Comparison of ENCODE assay signal across 15 cellular contexts in genomic region chr1:33392639-33393038, GRCh38. TPM values are rescaled to one million over a fixed set of nuclear protein-coding genes. Genes with fewer than 3 reads are reported as not detected.
DNase-seq lines count a peak whose midpoint lies in the region; ATAC-seq and TF ChIP-seq lines count a peak whose summit lies in the region.
"Had no signal": no experiment of that assay in that cellular context is flagged by ENCODE, and none has a peak within 500 bp of the region (broad histone marks: within the 10 kb centered on the region; RNA-seq: fewer than 3 reads in every experiment).

No MANE protein-coding gene starts in this region.

- peak; percentile 63 for DNase-seq in AG08396 (ENCODE audit: low spot score)
- peak; percentile 64 for DNase-seq in IMR-90
- peak; percentile 61 for DNase-seq in adipocyte (ENCODE audit: low read depth)
- peak; percentile 55 for DNase-seq in inferior parietal cortex (ENCODE audit: extremely low spot score)
- DNase-seq in GM13977 (ENCODE audit: low spot score), result no peak
- DNase-seq in DMS153 (lab: John Stamatoyannopoulos, UW), result no peak
- no peak for DNase-seq in activated CD8-positive, alpha-beta memory T cell treated with anti-CD3 and anti-CD28 coated beads, Interleukin-2, amount 10 ng/mL, durations not matched to agents 7 days and 5 days
- DNase-seq: activated naive CD4-positive, alpha-beta T cell treated with anti-CD3 and anti-CD28 coated beads, Interleukin-2, amount 10 ng/mL, durations not matched to agents 7 days and 5 days; DMS53; HFFc6; MM.1S; NCI-H446; SW 1271 had no signal

- ATAC-seq in IMR-90 (ENCODE audit: low read depth) (peak; percentile 13), GM18868 (IDR thresholded peaks at IDR 0.05; ENCODE audit: unreplicated experiment) (no peak)
- ATAC-seq in activated CD8-positive, alpha-beta memory T cell treated with anti-CD3 and anti-CD28 coated beads, Interleukin-2, amount 10 ng/mL, durations not matched to agents 7 days and 5 days, result no peak

- peak overlapping the region; percentile 75 for H3K4ac ChIP-seq in IMR-90 (ENCODE audit: low read depth, low read length)

- H4K20me1 ChIP-seq in IMR-90 (ENCODE audit: insufficient read depth, low read length), result no peaks in the 10 kb centered on the region

- H3K9me1 ChIP-seq in IMR-90 (ENCODE audit: insufficient read depth, low read length), result peaks cover 18% of the 10 kb centered on the region

- H3K56ac ChIP-seq in IMR-90 (ENCODE audit: extremely low read depth, insufficient read depth, low read length), result no peak overlapping the region

- no peak overlapping the region for H3K27ac Mint-ChIP-seq in activated CD8-positive, alpha-beta memory T cell treated with anti-CD3 and anti-CD28 coated beads, Interleukin-2, amount 10 ng/mL, durations not matched to agents 7 days and 5 days
- H3K27ac Mint-ChIP-seq: activated naive CD4-positive, alpha-beta T cell treated with anti-CD3 and anti-CD28 coated beads, Interleukin-2, amount 10 ng/mL, durations not matched to agents 7 days and 5 days; HFFc6 had no signal

- H3K9me3 ChIP-seq in IMR-90 (ENCODE audit: control insufficient read depth, insufficient read depth, low read length) (no peaks in the 10 kb centered on the region), adipocyte (ENCODE audit: control insufficient read depth, low read length) (no peaks in the 10 kb centered on the region)

- H3K23ac ChIP-seq in IMR-90 (ENCODE audit: low read depth, low read length), result no peak overlapping the region

- H3K36me3 ChIP-seq in IMR-90 (ENCODE audit: control insufficient read depth, insufficient read depth, low read length) (no peaks in the 10 kb centered on the region), adipocyte (ENCODE audit: control insufficient read depth, insufficient read depth, low read length, severe bottlenecking) (no peaks in the 10 kb centered on the region)

- H3K27me3 ChIP-seq in IMR-90 (ENCODE audit: control insufficient read depth, insufficient read depth, low read length), result no peaks in the 10 kb centered on the region
- no peaks in the 10 kb centered on the region for H3K27me3 ChIP-seq in adipocyte (replicated peaks; ENCODE audit: control insufficient read depth, insufficient read depth, low read length)

- POLR2A ChIA-PET in IMR-90 (lab: Charles Lee; ENCODE audit: unreplicated experiment), result no interaction called here

- CTCF ChIA-PET in IMR-90 (lab: Yijun Ruan, JAX), result interaction anchor here (0.8 to 1.4 kb wide), 2 partner anchors 16 to 25 kb away, joined by 3 read pairs; no protein-coding TSS in a partner anchor
- CTCF ChIA-PET in activated CD8-positive, alpha-beta memory T cell treated with anti-CD3 and anti-CD28 coated beads, Interleukin-2, amount 10 ng/mL, durations not matched to agents 7 days and 5 days (lab: Charles Lee), result no interaction called here

- intact Hi-C loops in IMR-90 (cut with micrococcal nuclease), result no loop called here

- peak overlapping the region in 1 of 2 experiments; percentile 29; a peak in 1 of 4 replicates for H4K8ac ChIP-seq in IMR-90 (ENCODE audit: low read depth in 2 of 2, low read length in 2 of 2)

- H2AK5ac ChIP-seq in IMR-90 (ENCODE audit: low read depth, low read length), result peak overlapping the region; percentile 42; the same call in 1 of the 2 replicates

- H3K4me2 ChIP-seq in IMR-90 (ENCODE audit: low read depth, low read length), result peak overlapping the region; percentile 25; the same call in 1 of the 2 replicates

- in situ Hi-C loops in IMR-90 (cut with MboI; ENCODE audit: low sequenced_read_pairs), result loop anchor here (5.0 kb wide), 1 partner anchor 40 kb away; the partner anchor contains the start of gene PHC2
- in situ Hi-C loops in GM13977 (cut with MboI; ENCODE audit: low pct_unique_long_range_greater_than_20kb, low sequenced_read_pairs, unreplicated experiment), result no loop called here

- H3K4me3 ChIP-seq in IMR-90 (ENCODE audit: insufficient read depth, low read depth, low read length) (no peak overlapping the region), adipocyte (ENCODE audit: low read length) (no peak overlapping the region)

- H3K18ac ChIP-seq in IMR-90 (ENCODE audit: low read depth, low read length), result peak overlapping the region; percentile 31; the same call in 1 of the 2 replicates

- peak overlapping the region; percentile 16; the same call in 1 of the 2 replicates for H3K27ac ChIP-seq in IMR-90 (ENCODE audit: insufficient read depth, low read length)
- H3K27ac ChIP-seq: VCaP had no signal

- no TSS peak for BruUV-seq in IMR-90 (replicated peaks; lab: Mats Ljungman, UMichigan)

- TF ChIP-seq RAD21 in IMR-90 (IDR thresholded peaks at IDR 0.05; ENCODE audit: low read length), result no peak

- no peak overlapping the region for H3K4me3 Mint-ChIP-seq in activated CD8-positive, alpha-beta memory T cell treated with anti-CD3 and anti-CD28 coated beads, Interleukin-2, amount 10 ng/mL, durations not matched to agents 7 days and 5 days
- H3K4me3 Mint-ChIP-seq: activated naive CD4-positive, alpha-beta T cell treated with anti-CD3 and anti-CD28 coated beads, Interleukin-2, amount 10 ng/mL, durations not matched to agents 7 days and 5 days; HFFc6 had no signal

- H2BK20ac ChIP-seq in IMR-90 (ENCODE audit: low read depth, low read length), result peak overlapping the region; percentile 66

- H3K9me3 Mint-ChIP-seq in activated CD8-positive, alpha-beta memory T cell treated with anti-CD3 and anti-CD28 coated beads, Interleukin-2, amount 10 ng/mL, durations not matched to agents 7 days and 5 days (ENCODE audit: low read depth), result no peaks in the 10 kb centered on the region
- H3K9me3 Mint-ChIP-seq: activated naive CD4-positive, alpha-beta T cell treated with anti-CD3 and anti-CD28 coated beads, Interleukin-2, amount 10 ng/mL, durations not matched to agents 7 days and 5 days; HFFc6 had no signal

- H4K91ac ChIP-seq in IMR-90 (ENCODE audit: insufficient read depth, low read depth, low read length), result 0 out of 2 replicates have a peak overlapping the region, but pooled peaks have one; percentile 36

- H3K36me3 Mint-ChIP-seq in activated CD8-positive, alpha-beta memory T cell treated with anti-CD3 and anti-CD28 coated beads, Interleukin-2, amount 10 ng/mL, durations not matched to agents 7 days and 5 days, result no peaks in the 10 kb centered on the region
- H3K36me3 Mint-ChIP-seq: activated naive CD4-positive, alpha-beta T cell treated with anti-CD3 and anti-CD28 coated beads, Interleukin-2, amount 10 ng/mL, durations not matched to agents 7 days and 5 days had no signal

- peaks cover 10 to 19% of the 10 kb centered on the region in 2 experiments; a peak in 3 of 4 replicates for H3K79me1 ChIP-seq in IMR-90 (ENCODE audit: low read depth in 1 of 2, low read length in 2 of 2)

- no peak for TF ChIP-seq CTCF in IMR-90 (conservative IDR thresholded peaks at IDR 0.05; ENCODE audit: low read depth, low read length)
- no peak for TF ChIP-seq CTCF in GM13977 (IDR thresholded peaks at IDR 0.05; ENCODE audit: extremely low read depth, insufficient read depth, missing control alignments)

- H4K5ac ChIP-seq in IMR-90 (ENCODE audit: low read depth, low read length), result no peak overlapping the region; the same call in 1 of the 2 replicates

- H3K27me3 Mint-ChIP-seq in activated CD8-positive, alpha-beta memory T cell treated with anti-CD3 and anti-CD28 coated beads, Interleukin-2, amount 10 ng/mL, durations not matched to agents 7 days and 5 days, result peaks cover 41% of the 10 kb centered on the region

- no peak overlapping the region for H2BK5ac ChIP-seq in IMR-90 (ENCODE audit: low read depth, low read length, poor library complexity, severe bottlenecking)

- no peak for TF ChIP-seq POLR2A in IMR-90 (IDR thresholded peaks at IDR 0.05; ENCODE audit: low read depth, low read length)

- no CpG with 5 or more reads among the region's 3 CpGs for WGBS in IMR-90 (ENCODE audit: extremely low coverage in 2 of 2, insufficient read length in 1 of 2), 2 experiments

- H2BK120ac ChIP-seq in IMR-90 (ENCODE audit: low read depth, low read length), result peak overlapping the region; percentile 74

- peak overlapping the region; percentile 47; the same call in 1 of the 3 replicates for H2BK15ac ChIP-seq in IMR-90 (ENCODE audit: low read depth, low read length)

- peak overlapping the region; percentile 51; the same call in 1 of the 2 replicates for H3K14ac ChIP-seq in IMR-90 (replicated peaks; ENCODE audit: low read depth, low read length)

- peaks cover 13% of the 10 kb centered on the region for H3K4me1 Mint-ChIP-seq in activated CD8-positive, alpha-beta memory T cell treated with anti-CD3 and anti-CD28 coated beads, Interleukin-2, amount 10 ng/mL, durations not matched to agents 7 days and 5 days

- H3K9ac ChIP-seq in IMR-90 (ENCODE audit: low read depth, low read length) (no peak overlapping the region), adipocyte (ENCODE audit: low read length) (no peak overlapping the region)

- no peak overlapping the region for H2AK9ac ChIP-seq in IMR-90 (replicated peaks; ENCODE audit: low read depth, low read length, poor library complexity)

- dilution Hi-C loops in IMR-90 (cut with HindIII; ENCODE audit: low sequenced_read_pairs, unreplicated experiment), result no loop called here

- H3K4me1 ChIP-seq in IMR-90 (ENCODE audit: control insufficient read depth, insufficient read depth, low read length), result peaks cover 48% of the 10 kb centered on the region
- peaks cover 59% of the 10 kb centered on the region for H3K4me1 ChIP-seq in adipocyte (ENCODE audit: control insufficient read depth, insufficient read depth, low read length)

- H2AFZ ChIP-seq in IMR-90 (replicated peaks; ENCODE audit: low read length, poor library complexity), result no peak overlapping the region

TF ChIP-seq in IMR-90, 13 proteins besides CTCF, POLR2A, EP300 and RAD21:
- TF ChIP-seq FOS (IDR thresholded peaks at IDR 0.05; ENCODE audit: low read depth, low read length), result no peak
- TF ChIP-seq MXI1 (IDR thresholded peaks at IDR 0.05; ENCODE audit: borderline replicate concordance, low read depth, low read length), result no peak
- no peak for TF ChIP-seq MAZ (IDR thresholded peaks at IDR 0.05; ENCODE audit: borderline replicate concordance, low read depth, low read length)

RNA-seq across cellular contexts. Expression of gene PHC2, which starts 38.3 kb away (rescaled TPM):
- total RNA-seq in IMR-90 (2012; rRNA removed), result 43.3 and 46.4 TPM in 2 replicates
- 86.3 and 98.1 TPM in 2 replicates for polyA plus RNA-seq in IMR-90 (2012; rRNA removed)
- 91.9 and 128 TPM in 2 replicates for polyA plus RNA-seq in IMR-90 (2012; cell fraction: cytosol; rRNA removed)
- polyA plus RNA-seq in IMR-90 (2012; cell fraction: nucleus; rRNA removed; ENCODE audit: low replicate concordance), result 110 and 133 TPM in 2 replicates
- 10 to 100 TPM; 36.4 to 43.0 TPM for total RNA-seq in activated CD8-positive, alpha-beta memory T cell treated with anti-CD3 and anti-CD28 coated beads, Interleukin-2, amount 10 ng/mL, durations not matched to agents 7 days and 5 days

Comparison
In these comparisons a context has a peak if more than half of its experiments do, and no peak if none do; other contexts are left out.
1. DNase-seq: peak in AG08396 (single experiment), IMR-90 (single experiment), adipocyte (single experiment) and inferior parietal cortex (single experiment); none in GM13977 (single experiment), DMS153 (single experiment) and activated CD8-positive, alpha-beta memory T cell treated with anti-CD3 and anti-CD28 coated beads, Interleukin-2, amount 10 ng/mL, durations not matched to agents 7 days and 5 days (single experiment).